1 cellular context compared by ENCODE assay signal in genomic region chr5:122162100-122162499, GRCh38.
TF ChIP-seq lines count a peak whose summit lies in the region.

No MANE protein-coding gene starts in this region.

TF ChIP-seq in SK-N-SH treated with all-trans-retinoic acid at 6 μM for 48 hours, 23 proteins besides CTCF, POLR2A, EP300 and RAD21 (continued from another document):
- TF ChIP-seq, protein P1, sequence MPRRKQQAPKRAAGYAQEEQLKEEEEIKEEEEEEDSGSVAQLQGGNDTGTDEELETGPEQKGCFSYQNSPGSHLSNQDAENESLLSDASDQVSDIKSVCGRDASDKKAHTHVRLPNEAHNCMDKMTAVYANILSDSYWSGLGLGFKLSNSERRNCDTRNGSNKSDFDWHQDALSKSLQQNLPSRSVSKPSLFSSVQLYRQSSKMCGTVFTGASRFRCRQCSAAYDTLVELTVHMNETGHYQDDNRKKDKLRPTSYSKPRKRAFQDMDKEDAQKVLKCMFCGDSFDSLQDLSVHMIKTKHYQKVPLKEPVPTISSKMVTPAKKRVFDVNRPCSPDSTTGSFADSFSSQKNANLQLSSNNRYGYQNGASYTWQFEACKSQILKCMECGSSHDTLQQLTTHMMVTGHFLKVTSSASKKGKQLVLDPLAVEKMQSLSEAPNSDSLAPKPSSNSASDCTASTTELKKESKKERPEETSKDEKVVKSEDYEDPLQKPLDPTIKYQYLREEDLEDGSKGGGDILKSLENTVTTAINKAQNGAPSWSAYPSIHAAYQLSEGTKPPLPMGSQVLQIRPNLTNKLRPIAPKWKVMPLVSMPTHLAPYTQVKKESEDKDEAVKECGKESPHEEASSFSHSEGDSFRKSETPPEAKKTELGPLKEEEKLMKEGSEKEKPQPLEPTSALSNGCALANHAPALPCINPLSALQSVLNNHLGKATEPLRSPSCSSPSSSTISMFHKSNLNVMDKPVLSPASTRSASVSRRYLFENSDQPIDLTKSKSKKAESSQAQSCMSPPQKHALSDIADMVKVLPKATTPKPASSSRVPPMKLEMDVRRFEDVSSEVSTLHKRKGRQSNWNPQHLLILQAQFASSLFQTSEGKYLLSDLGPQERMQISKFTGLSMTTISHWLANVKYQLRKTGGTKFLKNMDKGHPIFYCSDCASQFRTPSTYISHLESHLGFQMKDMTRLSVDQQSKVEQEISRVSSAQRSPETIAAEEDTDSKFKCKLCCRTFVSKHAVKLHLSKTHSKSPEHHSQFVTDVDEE (CRISPR knock-in tag; IDR thresholded peaks at IDR 0.05) = no peak
- TF ChIP-seq OSR1 (CRISPR knock-in tag; IDR thresholded peaks at IDR 0.05) (no peak), ZC3H10 (CRISPR knock-in tag; IDR thresholded peaks at IDR 0.05) (no peak), RARB (CRISPR knock-in tag; IDR thresholded peaks at IDR 0.05) (no peak), SNAI2 (CRISPR knock-in tag; IDR thresholded peaks at IDR 0.05) (no peak)
